In the genomic region with DNA sequence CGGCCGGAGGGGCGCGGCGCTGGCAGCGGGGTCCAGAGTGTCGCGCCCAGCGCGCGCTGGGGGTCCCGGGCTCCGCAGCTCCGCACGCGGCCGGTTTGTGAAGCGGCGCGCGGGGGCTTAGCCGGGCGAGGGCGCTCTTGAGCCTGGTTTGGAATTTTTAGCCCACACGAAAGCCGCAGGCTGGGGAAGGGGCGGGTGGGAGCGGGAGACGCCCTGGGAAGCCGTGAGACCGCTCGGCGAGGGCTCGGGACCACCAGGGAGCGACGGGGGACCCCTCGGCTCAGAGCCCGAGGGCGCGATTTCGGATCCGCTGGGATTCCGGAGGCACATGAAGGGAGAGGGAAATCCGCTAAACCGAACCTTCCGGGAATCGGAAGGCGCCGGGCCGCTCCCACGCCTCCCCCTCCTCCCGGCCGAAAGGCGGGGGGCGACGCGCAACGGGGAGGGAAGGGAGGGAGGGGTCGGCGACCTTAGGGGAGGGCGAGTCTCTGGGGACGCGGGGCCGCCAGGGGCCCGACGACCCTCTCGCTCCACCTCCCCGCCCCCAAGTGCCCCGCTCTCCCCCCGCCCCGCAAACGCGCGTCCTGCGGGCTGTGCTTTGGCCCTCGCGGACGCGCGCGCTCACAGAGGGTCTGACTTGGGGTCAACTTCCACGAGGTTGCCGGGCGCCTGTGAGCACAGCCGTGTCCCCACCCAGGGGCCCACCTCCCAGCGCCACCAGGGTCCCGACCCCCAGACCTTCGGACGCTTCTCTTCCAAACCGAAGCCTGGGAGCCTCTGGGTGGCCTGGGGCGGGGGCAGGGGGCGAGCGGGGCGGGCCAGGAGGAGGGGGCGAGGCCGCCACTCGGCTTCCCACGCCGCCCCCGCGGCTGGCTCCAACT, we compare ENCODE assay signal across 8 cellular contexts. TPM values are rescaled to one million over a fixed set of nuclear protein-coding genes. Genes with fewer than 3 reads are reported as not detected.
A peak's percentile ranks its signal among the peaks of the same experiment; 100 is the strongest.
DNase-seq lines count a peak whose midpoint lies in the region; ATAC-seq and TF ChIP-seq lines count a peak whose summit lies in the region.
"Had no signal": no experiment of that assay in that cellular context is flagged by ENCODE, and none has a peak within 500 bp of the region (broad histone marks: within the 10 kb centered on the region; RNA-seq: fewer than 3 reads in every experiment).

No MANE protein-coding gene starts in this region.

- H3K27ac ChIP-seq in esophagus squamous epithelium: peak overlapping the region in 3 of 4 donors; percentile 11 to 66 (median 63)
- H3K27ac ChIP-seq: epithelial cell of prostate had no signal

- WGBS in esophagus squamous epithelium, 2 donors: 0% methylated on average over 3 of the region's 101 CpGs; no CpG with 5 or more reads in 1 of the 2 donors

- DNase-seq in NCI-H2227 (lab: John Stamatoyannopoulos, UW; ENCODE audit: unreplicated experiment) (peak; percentile 78), activated T-cell treated with anti-CD3 and anti-CD28 coated beads for 1 hour (ENCODE audit: low read depth) (peak; percentile 50), esophagus squamous epithelium (lab: John Stamatoyannopoulos, UW) (no peak), naive B cell (no peak)
- peak; percentile 73 for DNase-seq in stimulated activated naive CD8-positive, alpha-beta T cell treated with anti-CD3 and anti-CD28 coated beads, Interleukin-15, Interleukin-2, amounts not matched to agents 100 U/mL and 50 U/mL, for 24 hours

- H3K4me1 Mint-ChIP-seq in naive B cell: peaks cover 11 to 20% (median 19%) of the 10 kb centered on the region in 3 donors

- H3K4me1 ChIP-seq in esophagus squamous epithelium: peaks cover 34 to 61% (median 51%) of the 10 kb centered on the region in 3 donors

- H3K4me3 ChIP-seq in esophagus squamous epithelium: peak overlapping the region; percentile 24 to 72 (median 50)

- H3K27me3 Mint-ChIP-seq in naive B cell: peaks cover 28 to 57% (median 39%) of the 10 kb centered on the region in 3 donors

- H3K9me3 ChIP-seq in esophagus squamous epithelium: no peaks in the 10 kb centered on the region

- peaks cover 17 to 95% (median 31%) of the 10 kb centered on the region in 4 donors for H3K27me3 ChIP-seq in esophagus squamous epithelium

- H3K36me3 ChIP-seq in esophagus squamous epithelium: no peaks in the 10 kb centered on the region

- peaks cover 0 to 8% of the 10 kb centered on the region in 2 donors for H3K36me3 Mint-ChIP-seq in naive B cell

- no peak overlapping the region for H3K27ac Mint-ChIP-seq in naive B cell

- H3K9me3 Mint-ChIP-seq in naive B cell: peaks cover 0 to 10% (median 6%) of the 10 kb centered on the region in 7 donors

- peak overlapping the region in 4 of 8 donors; percentile 39 to 72 (median 50) for H3K4me3 Mint-ChIP-seq in naive B cell

- ATAC-seq in naive B cell (ENCODE audit: low read depth in 2 of 2): peak; percentile 30 to 39
- ATAC-seq in stimulated activated naive CD8-positive, alpha-beta T cell treated with anti-CD3 and anti-CD28 coated beads, Interleukin-15, Interleukin-2, amounts not matched to agents 100 U/mL and 50 U/mL, for 24 hours: no peak
- no peak for ATAC-seq in GM21447 (IDR thresholded peaks at IDR 0.05; ENCODE audit: unreplicated experiment)

- intact Hi-C loops in esophagus squamous epithelium (cut with DNase I): loop anchor here (10.0 kb wide), 1 partner anchor 550 kb away; no protein-coding TSS in a partner anchor

- peak; percentile 67 for TF ChIP-seq CTCF in GM12873 (IDR thresholded peaks at IDR 0.05; ENCODE audit: insufficient read depth, low read depth, low read length, missing control alignments)
- peak; percentile 28 to 73 (median 52) for TF ChIP-seq CTCF in esophagus squamous epithelium (IDR thresholded peaks at IDR 0.05)

- no peak for TF ChIP-seq POLR2A in esophagus squamous epithelium (IDR thresholded peaks at IDR 0.05)

RNA-seq across cellular contexts. Expression of gene ELFN1, which starts 5.1 kb away (rescaled TPM):
- 1 to 10 TPM in 1 of 4 donors, under 1 TPM in 3; 0.38 to 3.3 (median 0.48) TPM for total RNA-seq in esophagus squamous epithelium
- polyA plus RNA-seq in naive B cell (ENCODE audit: low read depth in 6 of 6): not detected

Comparison
In these comparisons a context has a peak if more than half of its experiments do, and no peak if none do; other contexts are left out.
1. DNase-seq: peak in NCI-H2227 (single experiment), activated T-cell treated with anti-CD3 and anti-CD28 coated beads for 1 hour (single experiment) and stimulated activated naive CD8-positive, alpha-beta T cell treated with anti-CD3 and anti-CD28 coated beads, Interleukin-15, Interleukin-2, amounts not matched to agents 100 U/mL and 50 U/mL, for 24 hours (single experiment); none in esophagus squamous epithelium (single experiment) and naive B cell (single experiment).
2. ATAC-seq: peak in naive B cell (2 of 2); none in stimulated activated naive CD8-positive, alpha-beta T cell treated with anti-CD3 and anti-CD28 coated beads, Interleukin-15, Interleukin-2, amounts not matched to agents 100 U/mL and 50 U/mL, for 24 hours (single experiment) and GM21447 (single experiment).